1 cellular context compared by ENCODE assay signal in genomic region chr1:211788626-211789025, GRCh38.
TF ChIP-seq lines count a peak whose summit lies in the region.

No MANE protein-coding gene starts in this region.

TF ChIP-seq in SK-N-SH treated with all-trans-retinoic acid at 6 μM for 48 hours, 23 proteins besides CTCF, POLR2A, EP300 and RAD21 (continued from another document):
- TF ChIP-seq CSRNP3 (CRISPR knock-in tag; IDR thresholded peaks at IDR 0.05) (no peak), GLIS3 (CRISPR knock-in tag; IDR thresholded peaks at IDR 0.05) (no peak), RARB (CRISPR knock-in tag; IDR thresholded peaks at IDR 0.05) (no peak), TSHZ2 (CRISPR knock-in tag; IDR thresholded peaks at IDR 0.05) (no peak), ZNF8 (CRISPR knock-in tag; IDR thresholded peaks at IDR 0.05) (no peak), ZFP3 (CRISPR knock-in tag; IDR thresholded peaks at IDR 0.05) (no peak)
